ENCODE assay signal across 8 cellular contexts in the genomic region with DNA sequence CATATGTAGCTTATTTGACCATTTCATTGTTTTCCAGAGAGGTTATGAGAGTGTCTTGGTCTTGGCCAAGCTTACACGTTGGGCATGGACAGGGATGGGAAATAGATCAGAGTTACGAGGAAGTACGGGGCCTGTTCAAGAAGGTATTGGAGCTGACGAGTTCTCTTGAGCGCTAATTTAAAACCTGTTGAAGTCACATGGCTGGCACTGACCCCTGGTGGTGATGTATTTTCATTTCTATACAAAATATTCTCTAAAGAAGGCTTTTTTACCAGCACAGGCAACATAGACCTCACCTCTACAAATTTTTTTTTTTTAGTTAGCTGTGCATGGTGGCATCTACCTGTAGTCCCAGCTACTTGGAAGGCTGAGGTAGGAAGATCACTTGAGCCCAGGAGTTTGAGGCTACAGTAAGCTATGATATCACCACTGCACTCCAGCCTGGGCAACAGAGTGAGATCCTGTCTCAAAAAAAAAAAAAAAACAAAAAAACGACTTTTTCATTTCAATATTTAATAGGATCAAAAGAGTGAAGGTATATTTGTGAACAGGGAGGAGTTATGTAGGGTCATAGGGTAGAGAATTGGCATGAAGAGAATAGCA. TPM values are rescaled to one million over a fixed set of nuclear protein-coding genes. Genes with fewer than 3 reads are reported as not detected.
A peak's percentile ranks its signal among the peaks of the same experiment; 100 is the strongest.
DNase-seq lines count a peak whose midpoint lies in the region; ATAC-seq and TF ChIP-seq lines count a peak whose summit lies in the region.

No MANE protein-coding gene starts in this region.

- TF ChIP-seq CTCF in AG10803 (conservative IDR thresholded peaks at IDR 0.05; ENCODE audit: low read length) (peak; percentile 61), MM.1S (IDR thresholded peaks at IDR 0.05; ENCODE audit: low read length) (peak; percentile 45), WTC11 (IDR thresholded peaks at IDR 0.05) (peak; percentile 47), chondrocyte (IDR thresholded peaks at IDR 0.05) (peak; percentile 87), liver (IDR thresholded peaks at IDR 0.05; ENCODE audit: low read depth, low read length, missing input control) (peak; percentile 39)

- no peaks in the 10 kb centered on the region for H3K27me3 Mint-ChIP-seq in WTC11 (ENCODE audit: low read depth)
- no peaks in the 10 kb centered on the region for H3K27me3 Mint-ChIP-seq in chondrocyte (ENCODE audit: low read depth)

- peak; percentile 67 for ATAC-seq in GM18517 (IDR thresholded peaks at IDR 0.05; ENCODE audit: unreplicated experiment)
- ATAC-seq in WTC11, result peak; percentile 73
- peak; percentile 53 for ATAC-seq in stimulated activated effector memory CD8-positive, alpha-beta T cell treated with anti-CD3 and anti-CD28 coated beads, Interleukin-12 subunit alpha, Interleukin-12 subunit beta, amount 100 ng/mL, for 72 hours

- H3K4me2 ChIP-seq in MM.1S (ENCODE audit: low read depth, low read length), result no peak overlapping the region

- no peaks in the 10 kb centered on the region for H3K27me3 ChIP-seq in MM.1S (replicated peaks; ENCODE audit: insufficient read depth, low read length)
- no peaks in the 10 kb centered on the region for H3K27me3 ChIP-seq in liver (ENCODE audit: control insufficient read depth in 4 of 4, insufficient read depth in 4 of 4, low read length in 3 of 4)

- POLR2A ChIA-PET in WTC11 (lab: Charles Lee), result interaction anchor here (0.7 to 1.6 kb wide), 4 partner anchors 18 to 1386 kb away, joined by 5 to 8 read pairs (median 6); no protein-coding TSS in a partner anchor

- CTCF ChIA-PET in WTC11 (lab: Charles Lee), result interaction anchor here (0.6 to 2.4 kb wide), 17 partner anchors 8 to 810 kb away, joined by 3 to 34 read pairs (median 4); no protein-coding TSS in a partner anchor

- peaks cover 13% of the 10 kb centered on the region for H3F3A ChIP-seq in MM.1S (ENCODE audit: insufficient read depth, low read length)

- H3K27ac ChIP-seq in MM.1S (ENCODE audit: low read length) (no peak overlapping the region), liver (ENCODE audit: low read depth in 1 of 2, low read length in 2 of 2) (no peak overlapping the region)

- H3K27ac Mint-ChIP-seq in WTC11, result peak overlapping the region; percentile 18; the same call in 1 of the 2 replicates
- H3K27ac Mint-ChIP-seq in chondrocyte (ENCODE audit: unreplicated experiment), result no peak overlapping the region
- no peak overlapping the region for H3K27ac Mint-ChIP-seq in stimulated activated effector memory CD8-positive, alpha-beta T cell treated with anti-CD3 and anti-CD28 coated beads, Interleukin-12 subunit alpha, Interleukin-12 subunit beta, amount 100 ng/mL, for 72 hours

- H3K4me3 Mint-ChIP-seq in WTC11 (no peak overlapping the region), chondrocyte (ENCODE audit: unreplicated experiment) (no peak overlapping the region)
- H3K4me3 Mint-ChIP-seq in stimulated activated effector memory CD8-positive, alpha-beta T cell treated with anti-CD3 and anti-CD28 coated beads, Interleukin-12 subunit alpha, Interleukin-12 subunit beta, amount 100 ng/mL, for 72 hours, result no peak overlapping the region

- H3K36me3 Mint-ChIP-seq in WTC11 (peaks cover 90% of the 10 kb centered on the region), chondrocyte (ENCODE audit: low read depth) (peaks cover 14% of the 10 kb centered on the region)
- H3K36me3 Mint-ChIP-seq in stimulated activated effector memory CD8-positive, alpha-beta T cell treated with anti-CD3 and anti-CD28 coated beads, Interleukin-12 subunit alpha, Interleukin-12 subunit beta, amount 100 ng/mL, for 72 hours, result peaks cover 92% of the 10 kb centered on the region

- DNase-seq in AG10803 (ENCODE audit: low read depth) (peak; percentile 74), MM.1S (peak; percentile 52), WTC11 (ENCODE audit: low spot score) (no peak), chondrocyte (ENCODE audit: low spot score) (no peak), GM19238 (ENCODE audit: insufficient read length, low spot score) (no peak)
- peak in 1 of 2 donors; percentile 58 for DNase-seq in stimulated activated effector memory CD8-positive, alpha-beta T cell treated with anti-CD3 and anti-CD28 coated beads, Interleukin-12 subunit alpha, Interleukin-12 subunit beta, amount 100 ng/mL, for 72 hours (ENCODE audit: low spot score in 2 of 2)

- no peaks in the 10 kb centered on the region for H4K20me1 ChIP-seq in MM.1S (ENCODE audit: insufficient read depth, low read length)

- H3K36me3 ChIP-seq in MM.1S (replicated peaks; ENCODE audit: insufficient read depth, low read length) (peaks cover 4% of the 10 kb centered on the region; the same call in 1 of the 2 replicates), liver (ENCODE audit: control insufficient read depth in 4 of 4, insufficient read depth in 3 of 4, low read depth in 1 of 4, low read length in 3 of 4) (peaks cover 0 to 80% (median 55%) of the 10 kb centered on the region in 4 donors)

- H3K4me1 ChIP-seq in MM.1S (ENCODE audit: low read length) (peaks cover 15% of the 10 kb centered on the region), liver (ENCODE audit: control insufficient read depth in 4 of 4, insufficient read depth in 4 of 4, low read length in 3 of 4) (peaks cover 7 to 37% (median 19%) of the 10 kb centered on the region in 4 donors)

- no peak overlapping the region for H3K4me3 ChIP-seq in AG10803 (ENCODE audit: low read length)
- no peak overlapping the region for H3K4me3 ChIP-seq in MM.1S (ENCODE audit: low read length)
- no peak overlapping the region for H3K4me3 ChIP-seq in liver (ENCODE audit: low read depth in 1 of 3, low read length in 3 of 3)

- H3K4me1 Mint-ChIP-seq in WTC11, result peaks cover 67% of the 10 kb centered on the region
- peaks cover 14% of the 10 kb centered on the region for H3K4me1 Mint-ChIP-seq in chondrocyte (ENCODE audit: low read depth)
- peaks cover 28% of the 10 kb centered on the region for H3K4me1 Mint-ChIP-seq in stimulated activated effector memory CD8-positive, alpha-beta T cell treated with anti-CD3 and anti-CD28 coated beads, Interleukin-12 subunit alpha, Interleukin-12 subunit beta, amount 100 ng/mL, for 72 hours

- H3K9me2 ChIP-seq in MM.1S (replicated peaks; ENCODE audit: insufficient read depth, low read length), result no peaks in the 10 kb centered on the region

- H2AFZ ChIP-seq in MM.1S (ENCODE audit: low read length), result no peak overlapping the region

- H3K9ac ChIP-seq in MM.1S (ENCODE audit: low read length) (no peak overlapping the region), liver (ENCODE audit: low read depth in 1 of 2, low read length in 2 of 2) (no peak overlapping the region)

- peaks cover 8% of the 10 kb centered on the region; the same call in 1 of the 2 replicates for H3K79me2 ChIP-seq in MM.1S (ENCODE audit: low read length)

- H3K9me3 ChIP-seq in MM.1S (replicated peaks; ENCODE audit: insufficient read depth, low read length), result no peaks in the 10 kb centered on the region
- no peaks in the 10 kb centered on the region for H3K9me3 ChIP-seq in liver (ENCODE audit: control insufficient read depth in 4 of 4, low read length in 3 of 4)

- no peaks in the 10 kb centered on the region for H3K9me3 Mint-ChIP-seq in WTC11
- no peaks in the 10 kb centered on the region for H3K9me3 Mint-ChIP-seq in chondrocyte (ENCODE audit: low read depth)
- no peaks in the 10 kb centered on the region for H3K9me3 Mint-ChIP-seq in stimulated activated effector memory CD8-positive, alpha-beta T cell treated with anti-CD3 and anti-CD28 coated beads, Interleukin-12 subunit alpha, Interleukin-12 subunit beta, amount 100 ng/mL, for 72 hours

- TF ChIP-seq RAD21 in liver (IDR thresholded peaks at IDR 0.05), result peak; percentile 77 to 81

- 36% methylated on average over 6 of the region's 6 CpGs for WGBS in liver

TF ChIP-seq in WTC11, 78 proteins besides CTCF, POLR2A, EP300 and RAD21:
- TF ChIP-seq, protein P1, sequence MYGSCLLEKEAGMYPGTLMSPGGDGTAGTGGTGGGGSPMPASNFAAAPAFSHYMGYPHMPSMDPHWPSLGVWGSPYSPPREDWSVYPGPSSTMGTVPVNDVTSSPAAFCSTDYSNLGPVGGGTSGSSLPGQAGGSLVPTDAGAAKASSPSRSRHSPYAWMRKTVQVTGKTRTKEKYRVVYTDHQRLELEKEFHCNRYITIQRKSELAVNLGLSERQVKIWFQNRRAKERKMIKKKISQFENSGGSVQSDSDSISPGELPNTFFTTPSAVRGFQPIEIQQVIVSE (CRISPR knock-in tag; IDR thresholded peaks at IDR 0.05; ENCODE audit: borderline replicate concordance), result no peak
- TF ChIP-seq ZNF121 (CRISPR knock-in tag; IDR thresholded peaks at IDR 0.05), result 0 out of 2 replicates have a peak, but pooled peaks have one; percentile 7

TF ChIP-seq in liver, 16 proteins besides CTCF, POLR2A, EP300 and RAD21 (continues in another document):
- TF ChIP-seq RXRA (IDR thresholded peaks at IDR 0.05), result no peak
- no peak for TF ChIP-seq JUND (IDR thresholded peaks at IDR 0.05)
- TF ChIP-seq, protein P2, sequence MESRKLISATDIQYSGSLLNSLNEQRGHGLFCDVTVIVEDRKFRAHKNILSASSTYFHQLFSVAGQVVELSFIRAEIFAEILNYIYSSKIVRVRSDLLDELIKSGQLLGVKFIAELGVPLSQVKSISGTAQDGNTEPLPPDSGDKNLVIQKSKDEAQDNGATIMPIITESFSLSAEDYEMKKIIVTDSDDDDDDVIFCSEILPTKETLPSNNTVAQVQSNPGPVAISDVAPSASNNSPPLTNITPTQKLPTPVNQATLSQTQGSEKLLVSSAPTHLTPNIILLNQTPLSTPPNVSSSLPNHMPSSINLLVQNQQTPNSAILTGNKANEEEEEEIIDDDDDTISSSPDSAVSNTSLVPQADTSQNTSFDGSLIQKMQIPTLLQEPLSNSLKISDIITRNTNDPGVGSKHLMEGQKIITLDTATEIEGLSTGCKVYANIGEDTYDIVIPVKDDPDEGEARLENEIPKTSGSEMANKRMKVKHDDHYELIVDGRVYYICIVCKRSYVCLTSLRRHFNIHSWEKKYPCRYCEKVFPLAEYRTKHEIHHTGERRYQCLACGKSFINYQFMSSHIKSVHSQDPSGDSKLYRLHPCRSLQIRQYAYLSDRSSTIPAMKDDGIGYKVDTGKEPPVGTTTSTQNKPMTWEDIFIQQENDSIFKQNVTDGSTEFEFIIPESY (IDR thresholded peaks at IDR 0.05), result no peak
- no peak for TF ChIP-seq NR2F2 (IDR thresholded peaks at IDR 0.05)
- TF ChIP-seq YY1 (IDR thresholded peaks at IDR 0.05), result no peak
- TF ChIP-seq, protein P3, sequence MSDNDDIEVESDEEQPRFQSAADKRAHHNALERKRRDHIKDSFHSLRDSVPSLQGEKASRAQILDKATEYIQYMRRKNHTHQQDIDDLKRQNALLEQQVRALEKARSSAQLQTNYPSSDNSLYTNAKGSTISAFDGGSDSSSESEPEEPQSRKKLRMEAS (IDR thresholded peaks at IDR 0.05), result no peak
- TF ChIP-seq HNF4A (conservative IDR thresholded peaks at IDR 0.05), result no peak
- no peak for TF ChIP-seq HNF4G (IDR thresholded peaks at IDR 0.05)
- no peak for TF ChIP-seq FOXA1 (IDR thresholded peaks at IDR 0.05)
- TF ChIP-seq TAF1 (conservative IDR thresholded peaks at IDR 0.05), result no peak

RNA-seq across cellular contexts. Expression of a gene that starts 19.6 kb away (rescaled TPM):
- total RNA-seq in WTC11 (2021), result 543 to 626 TPM (median 606 TPM) in 3 replicates
- 99.5 to 112 TPM (median 105 TPM) in 3 replicates for total RNA-seq in chondrocyte
- 100 to 1,000 TPM in 1 of 2 donors, 10 to 100 TPM in 1; 76.2 to 341 TPM for total RNA-seq in liver
- 100 to 1,000 TPM; 182 to 723 TPM for polyA plus RNA-seq in liver

Comparison
In these comparisons a context has a peak if more than half of its experiments do, and no peak if none do; other contexts are left out.
1. DNase-seq: peak in AG10803 (single experiment) and MM.1S (single experiment); none in WTC11 (single experiment), chondrocyte (single experiment) and GM19238 (single experiment).
2. Peak in every context shown above with its lines, with median percentiles within 50 percentile points of each other: CTCF ChIP-seq and ATAC-seq.